ENCODE assay signal across 23 cellular contexts in the genomic region with DNA sequence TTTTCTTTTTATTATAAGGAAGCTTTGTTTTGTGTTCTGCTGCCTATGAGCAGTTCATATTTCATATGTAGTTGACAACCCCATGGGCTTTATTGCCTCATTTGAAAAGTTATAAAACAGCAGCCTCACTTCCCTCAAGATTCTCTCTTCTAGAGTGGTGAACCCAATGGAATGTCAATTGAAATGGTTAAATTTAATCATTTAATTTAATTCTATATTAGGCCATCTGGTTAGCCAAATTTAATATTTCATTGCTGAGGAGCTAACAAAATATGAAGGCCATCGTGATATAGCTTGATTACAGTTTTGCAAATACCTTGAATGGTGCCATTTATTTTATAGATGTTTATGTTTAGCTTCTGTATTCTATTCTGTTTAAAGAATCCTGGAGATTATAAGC.
"Had no signal": no experiment of that assay in that cellular context is flagged by ENCODE, and none has a peak within 500 bp of the region (broad histone marks: within the 10 kb centered on the region; RNA-seq: fewer than 3 reads in every experiment).

No MANE protein-coding gene starts in this region.

- H3K27ac ChIP-seq: coronary artery, esophagus squamous epithelium, heart right ventricle, lower lobe of right lung, right lobe of liver, suprapubic skin, thyroid gland, vagina had no signal

- DNase-seq: dermis blood vessel endothelial cell; effector memory CD8-positive, alpha-beta T cell; erythroblast; esophagus squamous epithelium; foreskin melanocyte; glutamatergic neuron; heart right ventricle; islet precursor cell; kidney glomerular epithelial cell; left ventricle myocardium superior; lower lobe of right lung; naive thymus-derived CD8-positive, alpha-beta T cell; nephron progenitor cell; right lobe of liver; small intestine; stimulated activated CD4-positive, alpha-beta T cell treated with anti-CD3 and anti-CD28 coated beads, Interleukin-15, amount 100 ng/mL, for 24 hours; stimulated activated CD4-positive, alpha-beta T cell treated with anti-CD3 and anti-CD28 coated beads, Interleukin-2, amount 100 ng/mL, for 48 hours; stimulated activated naive B cell treated with anti-CD40 and anti-IgM and Interleukin-4, amounts not matched to agents 10 μg/mL and 1 μg/mL and 100 μg/mL, for 72 hours; thyroid gland had no signal

- FAIRE-seq: endometrium, small intestine had no signal

- H3K27me3 ChIP-seq: esophagus squamous epithelium, heart right ventricle, right lobe of liver, suprapubic skin, thyroid gland, vagina had no signal

- H3K4me3 ChIP-seq: coronary artery, esophagus squamous epithelium, heart right ventricle, lower lobe of right lung, right lobe of liver, suprapubic skin, thyroid gland, vagina had no signal

- H3K36me3 ChIP-seq: esophagus squamous epithelium, heart right ventricle, lower lobe of right lung, right lobe of liver, suprapubic skin, thyroid gland, vagina had no signal

- H3K9me3 ChIP-seq: esophagus squamous epithelium, heart right ventricle, lower lobe of right lung, right lobe of liver, suprapubic skin, thyroid gland, vagina had no signal
